In the genomic region with DNA sequence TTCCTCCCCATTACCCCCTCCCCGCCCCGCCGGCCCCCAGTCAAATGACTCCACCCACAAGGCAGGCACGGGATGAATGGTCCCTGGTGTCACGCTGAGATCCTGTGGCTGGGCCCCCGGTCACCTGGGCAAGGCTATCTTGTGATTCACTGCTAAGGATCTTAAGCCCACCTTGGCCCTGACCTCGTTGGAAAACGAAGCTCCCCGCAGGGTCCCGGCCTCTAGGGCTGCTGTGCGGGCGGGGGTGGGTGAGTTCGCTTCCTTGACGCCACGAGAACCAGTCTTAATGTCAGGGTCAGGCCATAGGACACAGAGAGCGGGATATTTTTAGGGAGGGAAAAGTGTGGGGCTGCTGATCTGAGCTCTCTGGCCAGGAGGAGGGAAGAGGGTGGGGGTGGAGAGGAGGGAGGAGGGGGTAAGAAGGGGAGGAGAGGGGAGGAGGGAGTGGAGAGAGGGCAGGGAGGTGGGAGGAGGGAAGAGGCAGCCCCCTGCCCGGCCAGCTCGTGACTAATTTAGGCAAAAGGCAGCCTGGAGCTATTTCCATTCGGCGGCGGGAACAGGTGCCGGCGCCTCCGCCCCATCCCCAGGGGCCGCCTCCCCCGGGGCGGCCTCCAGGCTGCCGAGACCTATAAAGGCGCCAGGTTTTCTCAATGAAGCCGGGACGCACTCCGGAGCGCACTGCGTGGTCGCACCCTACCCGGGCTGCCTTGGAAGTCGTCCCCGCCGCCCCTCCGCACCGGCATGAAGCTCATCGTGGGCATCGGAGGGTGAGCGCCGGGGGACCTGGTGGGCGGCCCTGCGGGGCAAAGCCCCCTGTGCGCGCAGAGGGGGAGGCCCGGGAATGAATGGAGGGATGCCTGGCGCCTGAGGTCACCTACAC, we compare ENCODE assay signal across 13 cellular contexts. TPM values are rescaled to one million over a fixed set of nuclear protein-coding genes. Genes with fewer than 3 reads are reported as not detected.
DNase-seq lines count a peak whose midpoint lies in the region; ATAC-seq, FAIRE-seq and TF ChIP-seq lines count a peak whose summit lies in the region.
"Had no signal": no experiment of that assay in that cellular context is flagged by ENCODE, and none has a peak within 500 bp of the region (broad histone marks: within the 10 kb centered on the region; RNA-seq: fewer than 3 reads in every experiment).

A gene with protein sequence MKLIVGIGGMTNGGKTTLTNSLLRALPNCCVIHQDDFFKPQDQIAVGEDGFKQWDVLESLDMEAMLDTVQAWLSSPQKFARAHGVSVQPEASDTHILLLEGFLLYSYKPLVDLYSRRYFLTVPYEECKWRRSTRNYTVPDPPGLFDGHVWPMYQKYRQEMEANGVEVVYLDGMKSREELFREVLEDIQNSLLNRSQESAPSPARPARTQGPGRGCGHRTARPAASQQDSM (plus strand): TSS at position 139 of the 880 bp plus-strand sequence. CDS start 603 bp downstream, at position 742.

- H3K79me1 ChIP-seq in H1 (ENCODE audit: low read depth, low read length) (no peaks in the 10 kb centered on the region), mesendoderm (ENCODE audit: low read length) (no peaks in the 10 kb centered on the region)

- H3K14ac ChIP-seq in H1 (ENCODE audit: insufficient read length), result peak within 1 kb of the TSS; percentile 16

- peak within 1 kb of the TSS; percentile 85 to 87 for H3K4me2 ChIP-seq in H1 (ENCODE audit: insufficient read depth in 1 of 2, low read depth in 2 of 2, low read length in 2 of 2)
- H3K4me2 ChIP-seq in mesendoderm (ENCODE audit: low read length), result peak within 1 kb of the TSS; percentile 70

- H3K23ac ChIP-seq in H1 (ENCODE audit: insufficient read length) (no peak within 1 kb of the TSS), mesendoderm (ENCODE audit: low read length) (no peak within 1 kb of the TSS)

- DNase-seq in stimulated activated CD4-positive, alpha-beta T cell treated with anti-CD3 and anti-CD28 coated beads, Interleukin-12 subunit alpha, Interleukin-12 subunit beta, amount 100 ng/mL, for 4 hours, result peak; percentile 7
- no peak for DNase-seq in stimulated activated CD4-positive, alpha-beta T cell treated with anti-CD3 and anti-CD28 coated beads, Interleukin-2, amount 100 ng/mL, for 48 hours
- DNase-seq in H1 (ENCODE audit: low read depth in 1 of 2, low spot score in 2 of 2), result peak; percentile 79 to 88
- peak; percentile 92 for DNase-seq in mesendoderm
- DNase-seq in small intestine, result no peak
- no peak for DNase-seq in GOT3 (lab: John Stamatoyannopoulos, UW)
- DNase-seq in NAMALWA (ENCODE audit: low spot score), result no peak
- DNase-seq: effector memory CD4-positive, alpha-beta T cell; hypothalamus; NCI-H446; thyroid gland had no signal

- no peak for ATAC-seq in HG02852 (IDR thresholded peaks at IDR 0.05; ENCODE audit: unreplicated experiment)
- ATAC-seq: natural killer cell treated with Interleukin-12 subunit alpha and Interleukin-12 subunit beta and Interleukin-15 and Interleukin-18, amount 100 ng/mL, for 72 hours had no signal

- H4K20me1 ChIP-seq in H1 (replicated peaks in 1 of 2; ENCODE audit: control insufficient read depth in 1 of 2, insufficient read depth in 2 of 2, low read length in 2 of 2), result peaks cover 0 to 2% of the 10 kb centered on the region in 2 experiments

- no peak within 1 kb of the TSS for H2BK20ac ChIP-seq in H1 (ENCODE audit: low read length)

- H3K4me1 ChIP-seq in H1 (replicated peaks in 1 of 4; ENCODE audit: control insufficient read depth in 3 of 4, insufficient read depth in 4 of 4, low read length in 3 of 4) (peaks cover 0 to 2% (median 0%) of the 10 kb centered on the region in 4 experiments; a peak in 1 of 7 replicates), mesendoderm (ENCODE audit: control insufficient read depth, low read depth, low read length) (no peaks in the 10 kb centered on the region), small intestine (ENCODE audit: control insufficient read depth in 2 of 2, insufficient read depth in 1 of 2, low read depth in 1 of 2, low read length in 1 of 2) (no peaks in the 10 kb centered on the region)
- H3K4me1 ChIP-seq: thyroid gland had no signal

- H3K4me3 ChIP-seq in H1 (ENCODE audit: extremely low read depth in 1 of 4, insufficient read depth in 2 of 4, low read depth in 3 of 4, low read length in 4 of 4) (peak within 1 kb of the TSS; percentile 75 to 96 (median 87)), mesendoderm (ENCODE audit: low read length) (peak within 1 kb of the TSS; percentile 29), small intestine (ENCODE audit: low read depth in 1 of 2, low read length in 2 of 2) (no peak within 1 kb of the TSS)
- H3K4me3 ChIP-seq: thyroid gland had no signal

- FAIRE-seq in H1 (lab: Jason Lieb, UNC), result no peak
- no peak for FAIRE-seq in small intestine (lab: Jason Lieb, UNC)

- no peak within 1 kb of the TSS for H2BK120ac ChIP-seq in H1 (replicated peaks; ENCODE audit: low read depth, low read length)
- no peak within 1 kb of the TSS for H2BK120ac ChIP-seq in mesendoderm (ENCODE audit: low read depth, low read length)

- H4K8ac ChIP-seq in H1 (ENCODE audit: extremely low read depth, insufficient read depth, low read length), result peak within 1 kb of the TSS; percentile 85
- no peak within 1 kb of the TSS for H4K8ac ChIP-seq in mesendoderm (ENCODE audit: low read depth, low read length)

- TF ChIP-seq POLR2A in H1 (IDR thresholded peaks at IDR 0.05; ENCODE audit: control extremely low read depth in 1 of 2, low read depth in 2 of 2, low read length in 2 of 2), result peak in 1 of 2 experiments; percentile 85; a peak in 2 of 3 replicates

- H3K79me2 ChIP-seq in H1 (ENCODE audit: control insufficient read depth in 1 of 2, insufficient read depth in 2 of 2, low read length in 2 of 2) (peaks cover 0 to 7% of the 10 kb centered on the region in 2 experiments; a peak in 1 of 4 replicates), mesendoderm (ENCODE audit: control insufficient read depth, insufficient read depth, low read length) (no peaks in the 10 kb centered on the region)

- H3K9ac ChIP-seq in H1 (replicated peaks in 1 of 4; ENCODE audit: extremely low read depth in 1 of 4, low read depth in 3 of 4, low read length in 3 of 4) (peak within 1 kb of the TSS; percentile 67 to 84 (median 76)), mesendoderm (ENCODE audit: low read length) (peak within 1 kb of the TSS; percentile 54)

- no peak within 1 kb of the TSS; the same call in 1 of the 2 replicates for H2BK12ac ChIP-seq in H1 (ENCODE audit: low read depth, low read length)

- no peaks in the 10 kb centered on the region for H3K9me3 ChIP-seq in H1 (ENCODE audit: insufficient read depth in 2 of 2, low read depth in 1 of 2, low read length in 1 of 2)
- H3K9me3 ChIP-seq in small intestine (ENCODE audit: control insufficient read depth, low read depth), result no peaks in the 10 kb centered on the region
- H3K9me3 ChIP-seq: thyroid gland had no signal

- H3K27me3 ChIP-seq in H1 (replicated peaks in 1 of 4; ENCODE audit: control insufficient read depth in 3 of 4, extremely low read depth in 1 of 4, insufficient read depth in 3 of 4, low read length in 3 of 4) (no peaks in the 10 kb centered on the region; a peak in 1 of 7 replicates), mesendoderm (ENCODE audit: insufficient read depth, low read length, poor library complexity) (no peaks in the 10 kb centered on the region), small intestine (ENCODE audit: control insufficient read depth in 2 of 2, insufficient read depth in 2 of 2, low read length in 2 of 2) (no peaks in the 10 kb centered on the region)

- no peak for TF ChIP-seq CTCF in H1 (IDR thresholded peaks at IDR 0.05; ENCODE audit: control extremely low read depth in 1 of 3, insufficient read depth in 1 of 3, low read depth in 1 of 3, low read length in 3 of 3)

- peak within 1 kb of the TSS; percentile 92; the same call in 1 of the 2 replicates for H3K27ac ChIP-seq in H1 (ENCODE audit: low read depth, low read length)
- H3K27ac ChIP-seq in mesendoderm (ENCODE audit: low read depth, low read length), result peak within 1 kb of the TSS; percentile 51
- no peak within 1 kb of the TSS for H3K27ac ChIP-seq in small intestine (ENCODE audit: low read depth in 1 of 2, low read length in 1 of 2)
- H3K27ac ChIP-seq: thyroid gland had no signal

- peak within 1 kb of the TSS; percentile 83; the same call in 1 of the 2 replicates for H2AFZ ChIP-seq in H1 (ENCODE audit: low read length)

- H2BK15ac ChIP-seq in H1 (ENCODE audit: low read length) (no peak within 1 kb of the TSS), mesendoderm (replicated peaks; ENCODE audit: low read depth) (no peak within 1 kb of the TSS)

- POLR2A ChIA-PET in H1 (lab: Charles Lee; ENCODE audit: partially characterized antibody), result interaction anchor here (0.5 to 5.7 kb wide), 27 partner anchors 9 to 494 kb away, joined by 3 to 63 read pairs (median 4); a partner anchor contains a TSS

- no peak for TF ChIP-seq RAD21 in H1 (IDR thresholded peaks at IDR 0.05 in 1 of 2, conservative IDR thresholded peaks at IDR 0.05 in 1 of 2; ENCODE audit: low read depth in 2 of 2, low read length in 2 of 2)

- H4K5ac ChIP-seq in H1 (ENCODE audit: insufficient read length, low read depth, low read length), result peak within 1 kb of the TSS; percentile 94
- no peak within 1 kb of the TSS for H4K5ac ChIP-seq in mesendoderm (ENCODE audit: low read length)

- H3K23me2 ChIP-seq in H1 (ENCODE audit: low read depth, low read length), result peaks cover 3% of the 10 kb centered on the region; the same call in 1 of the 2 replicates

- H3K18ac ChIP-seq in H1 (ENCODE audit: extremely low read depth, low read length) (peak within 1 kb of the TSS; percentile 60), mesendoderm (ENCODE audit: low read length) (peak within 1 kb of the TSS; percentile 20)

- H3K36me3 ChIP-seq in H1 (ENCODE audit: control insufficient read depth in 2 of 4, insufficient read depth in 4 of 4, low read length in 3 of 4) (0 out of 8 replicates have a peak, but pooled peaks cover 0 to 3% (median 0%) of the 10 kb centered on the region in 4 experiments), mesendoderm (ENCODE audit: control insufficient read depth, insufficient read depth, low read length) (no peaks in the 10 kb centered on the region), small intestine (ENCODE audit: control insufficient read depth in 2 of 2, insufficient read depth in 2 of 2, low read length in 2 of 2) (no peaks in the 10 kb centered on the region)
- H3K36me3 ChIP-seq: thyroid gland had no signal

- H3K56ac ChIP-seq in H1 (replicated peaks; ENCODE audit: insufficient read length, low read depth, low read length) (peak within 1 kb of the TSS; percentile 98), mesendoderm (ENCODE audit: low read length) (peak within 1 kb of the TSS; percentile 82)

- 2% methylated on average over 24 of the region's 51 CpGs; no CpG with 5 or more reads in 1 of the 2 experiments for WGBS in H1 (ENCODE audit: extremely low coverage in 1 of 2, insufficient coverage in 1 of 2, insufficient read length in 1 of 2, insufficient replicate concordance in 2 of 2, low coverage in 1 of 2, low lambda C conversion rate in 2 of 2, missing lambda C conversion rate in 1 of 2), 2 experiments
- no CpG with 5 or more reads among the region's 51 CpGs for WGBS in mesendoderm (ENCODE audit: extremely low coverage, insufficient coverage, low lambda C conversion rate)
- 3 to 10% (median 8%) methylated on average over 47 to 51 of the region's 51 CpGs for WGBS in small intestine, 3 donors

- H3K4ac ChIP-seq in H1 (replicated peaks; ENCODE audit: insufficient read length, low read depth, low read length) (peak within 1 kb of the TSS; percentile 78), mesendoderm (ENCODE audit: low read depth, low read length) (no peak within 1 kb of the TSS)

- H2BK5ac ChIP-seq in H1 (ENCODE audit: low read depth, low read length) (peak within 1 kb of the TSS; percentile 93; the same call in 1 of the 2 replicates), mesendoderm (ENCODE audit: low read length) (no peak within 1 kb of the TSS)

- H2AK5ac ChIP-seq in H1 (ENCODE audit: low read depth, low read length) (no peak within 1 kb of the TSS), mesendoderm (ENCODE audit: low read length) (no peak within 1 kb of the TSS)

- no peak within 1 kb of the TSS for H4K91ac ChIP-seq in H1 (replicated peaks; ENCODE audit: insufficient read length, low read length)

- TF ChIP-seq EP300 in H1 (IDR thresholded peaks at IDR 0.05; ENCODE audit: borderline replicate concordance in 1 of 2, low read depth in 2 of 2, low read length in 2 of 2), result 0 out of 3 replicates have a peak, but pooled peaks of 1 of the 2 experiments have one; percentile 19

- CTCF ChIA-PET in H1 (lab: Charles Lee; ENCODE audit: partially characterized antibody), result interaction anchor here (0.6 to 1.3 kb wide), 7 partner anchors 12 to 1176 kb away, joined by 3 to 6 read pairs (median 3); no protein-coding TSS in a partner anchor

RNA-seq across cellular contexts. Expression of the gene that starts here (rescaled TPM):
- total RNA-seq in H1 (2021; fragmentation: NEBNext Ultra II Directional; extraction: Animal tissue kit (Norgen Biotek cat#: 25700)), result 86.2 and 87.4 TPM in 2 replicates
- polyA plus RNA-seq in H1 (2011; rRNA removed) (206 and 227 TPM in 2 replicates), small intestine (1 to 10 TPM in 2 of 3 donors, under 1 TPM in 1; 0.43 to 6.8 (median 2.2) TPM)
- 162 TPM for polyA plus RNA-seq in H1 (2011; cell fraction: cytosol; rRNA removed)
- 147 TPM for polyA plus RNA-seq in H1 (2011; cell fraction: nucleus; rRNA removed)
- polyA plus RNA-seq in H1 (2012, experiment 1 of 2), result 91.2 to 153 TPM (median 146 TPM) in 4 replicates
- polyA plus RNA-seq in H1 (2012, experiment 2 of 2), result 175 TPM
- polyA plus RNA-seq in H1 (2013, experiment 1 of 2), result 74.9 TPM
- polyA plus RNA-seq in H1 (2013, experiment 2 of 2), result 74.3 TPM
- polyA minus RNA-seq in H1 (2011; rRNA and poly(A)+ RNA removed), result 24.2 and 37.1 TPM in 2 replicates
- 54.2 TPM for polyA minus RNA-seq in H1 (2011; cell fraction: cytosol; rRNA and poly(A)+ RNA removed)
- polyA minus RNA-seq in H1 (2011; cell fraction: nucleus; rRNA and poly(A)+ RNA removed), result 39.7 TPM
- polyA plus RNA-seq in mesendoderm (2013, experiment 1 of 2), result 23.5 TPM
- polyA plus RNA-seq in mesendoderm (2013, experiment 2 of 2), result 22.6 TPM
- total RNA-seq: natural killer cell treated with Interleukin-12 subunit alpha and Interleukin-12 subunit beta and Interleukin-15 and Interleukin-18, amount 100 ng/mL, for 72 hours; thyroid gland had no signal

Comparison
In these comparisons a context has a peak if more than half of its experiments do, and no peak if none do; other contexts are left out.
1. RNA of the gene that starts here (polyA plus RNA-seq): 74.3 to 227 TPM in H1; 0.43 to 6.8 TPM in small intestine; every median in the first group is over 4 times any median in the second.
2. DNase-seq: peak in stimulated activated CD4-positive, alpha-beta T cell treated with anti-CD3 and anti-CD28 coated beads, Interleukin-12 subunit alpha, Interleukin-12 subunit beta, amount 100 ng/mL, for 4 hours (single experiment), H1 (2 of 2) and mesendoderm (single experiment); none in stimulated activated CD4-positive, alpha-beta T cell treated with anti-CD3 and anti-CD28 coated beads, Interleukin-2, amount 100 ng/mL, for 48 hours (0 of 2), small intestine (single experiment), GOT3 (single experiment) and NAMALWA (single experiment).
3. H3K27ac ChIP-seq: peak in H1 (single experiment) and mesendoderm (single experiment); none in small intestine (0 of 2).
4. H3K4me3 ChIP-seq: peak in H1 (4 of 4) and mesendoderm (single experiment); none in small intestine (0 of 2).